Comparison of ENCODE assay signal across 25 cellular contexts in genomic region chr2:25072606-25073005, GRCh38.
"Had no signal": no experiment of that assay in that cellular context is flagged by ENCODE, and none has a peak within 500 bp of the region (broad histone marks: within the 10 kb centered on the region; RNA-seq: fewer than 3 reads in every experiment).

No MANE protein-coding gene starts in this region.

- H3K36me3 Mint-ChIP-seq: activated naive CD8-positive, alpha-beta T cell treated with anti-CD3 and anti-CD28 coated beads, Interleukin-2, amount 10 ng/mL, durations not matched to agents 7 days and 5 days had no signal

- H3K4me1 ChIP-seq: body of pancreas, foreskin keratinocyte had no signal

- DNase-seq: activated CD4-positive, alpha-beta T cell treated with anti-CD3 and anti-CD28 coated beads, Interleukin-2, amount 10 ng/mL, durations not matched to agents 7 days and 5 days; activated CD4-positive, CD25-positive, alpha-beta regulatory T cell treated with anti-CD3 and anti-CD28 coated beads, Interleukin-2, amount 50 U/mL, for 72 hours; activated naive CD4-positive, alpha-beta T cell treated with Interleukin-2 at 50 U/mL for 16 hours; activated naive CD8-positive, alpha-beta T cell treated with anti-CD3 and anti-CD28 coated beads, Interleukin-2, amount 10 ng/mL, durations not matched to agents 7 days and 5 days; activated T-cell treated with anti-CD3 and anti-CD28 coated beads, Interleukin-2, amount 50 U/mL, for 1 hour; amniotic stem cell; body of pancreas; central memory CD4-positive, alpha-beta T cell; dermis blood vessel endothelial cell; effector memory CD4-positive, alpha-beta T cell; foreskin keratinocyte; midbrain; retina; SK-N-SH; spleen; stimulated activated CD4-positive, alpha-beta T cell treated with anti-CD3 and anti-CD28 coated beads, Interleukin-4, amount 100 ng/mL, for 1 hour; stimulated activated naive CD4-positive, alpha-beta T cell treated with Interleukin-2 at 50 U/mL for 16 hours had no signal

- H3K9me3 ChIP-seq: body of pancreas, sigmoid colon, SK-N-SH, spleen, thoracic aorta had no signal

- H3K27me3 ChIP-seq: body of pancreas, sigmoid colon, spleen had no signal

- H3K4me3 Mint-ChIP-seq: activated CD4-positive, alpha-beta T cell treated with anti-CD3 and anti-CD28 coated beads, Interleukin-2, amount 10 ng/mL, durations not matched to agents 7 days and 5 days; activated naive CD8-positive, alpha-beta T cell treated with anti-CD3 and anti-CD28 coated beads, Interleukin-2, amount 10 ng/mL, durations not matched to agents 7 days and 5 days; activated T-helper 17 cell treated with anti-CD3 and anti-CD28 coated beads, Interleukin-2, amount 50 U/mL, for 72 hours; T-helper 2 cell treated with Interferon-gamma antibody and Interleukin-4, amounts not matched to agents 5 μg/mL and 100 μg/mL, for 36 hours had no signal

- H3K4me3 ChIP-seq: body of pancreas, sigmoid colon, spleen, thoracic aorta had no signal

- FAIRE-seq: keratinocyte, urothelium cell line had no signal

- H3K4me1 Mint-ChIP-seq: activated CD4-positive, alpha-beta T cell treated with anti-CD3 and anti-CD28 coated beads, Interleukin-2, amount 10 ng/mL, durations not matched to agents 7 days and 5 days; activated naive CD8-positive, alpha-beta T cell treated with anti-CD3 and anti-CD28 coated beads, Interleukin-2, amount 10 ng/mL, durations not matched to agents 7 days and 5 days; activated T-helper 17 cell treated with anti-CD3 and anti-CD28 coated beads, Interleukin-2, amount 50 U/mL, for 72 hours had no signal

- H3K4me2 ChIP-seq: SK-N-SH had no signal

- ATAC-seq: activated T-helper 17 cell treated with anti-CD3 and anti-CD28 coated beads, Interleukin-2, amount 50 U/mL, for 72 hours; body of pancreas; foreskin keratinocyte had no signal

- H3K27me3 Mint-ChIP-seq: progenitor cell of endocrine pancreas had no signal

- H3K36me3 ChIP-seq: sigmoid colon, spleen, thoracic aorta had no signal

- H3K27ac Mint-ChIP-seq: activated CD4-positive, alpha-beta T cell treated with anti-CD3 and anti-CD28 coated beads, Interleukin-2, amount 10 ng/mL, durations not matched to agents 7 days and 5 days; activated naive CD8-positive, alpha-beta T cell treated with anti-CD3 and anti-CD28 coated beads, Interleukin-2, amount 10 ng/mL, durations not matched to agents 7 days and 5 days; activated T-helper 17 cell treated with anti-CD3 and anti-CD28 coated beads, Interleukin-2, amount 50 U/mL, for 72 hours; progenitor cell of endocrine pancreas; T-helper 2 cell treated with Interferon-gamma antibody and Interleukin-4, amounts not matched to agents 5 μg/mL and 100 μg/mL, for 36 hours had no signal

- H3K9me3 Mint-ChIP-seq: activated CD4-positive, alpha-beta T cell treated with anti-CD3 and anti-CD28 coated beads, Interleukin-2, amount 10 ng/mL, durations not matched to agents 7 days and 5 days; activated naive CD8-positive, alpha-beta T cell treated with anti-CD3 and anti-CD28 coated beads, Interleukin-2, amount 10 ng/mL, durations not matched to agents 7 days and 5 days; activated T-helper 17 cell treated with anti-CD3 and anti-CD28 coated beads, Interleukin-2, amount 50 U/mL, for 72 hours; T-helper 2 cell treated with Interferon-gamma antibody and Interleukin-4, amounts not matched to agents 5 μg/mL and 100 μg/mL, for 36 hours had no signal

- H3K27ac ChIP-seq: body of pancreas, foreskin keratinocyte, sigmoid colon, spleen, thoracic aorta, VCaP had no signal

- H3K9ac ChIP-seq: SK-N-SH had no signal
